17 cellular contexts compared by ENCODE assay signal in the genomic region with DNA sequence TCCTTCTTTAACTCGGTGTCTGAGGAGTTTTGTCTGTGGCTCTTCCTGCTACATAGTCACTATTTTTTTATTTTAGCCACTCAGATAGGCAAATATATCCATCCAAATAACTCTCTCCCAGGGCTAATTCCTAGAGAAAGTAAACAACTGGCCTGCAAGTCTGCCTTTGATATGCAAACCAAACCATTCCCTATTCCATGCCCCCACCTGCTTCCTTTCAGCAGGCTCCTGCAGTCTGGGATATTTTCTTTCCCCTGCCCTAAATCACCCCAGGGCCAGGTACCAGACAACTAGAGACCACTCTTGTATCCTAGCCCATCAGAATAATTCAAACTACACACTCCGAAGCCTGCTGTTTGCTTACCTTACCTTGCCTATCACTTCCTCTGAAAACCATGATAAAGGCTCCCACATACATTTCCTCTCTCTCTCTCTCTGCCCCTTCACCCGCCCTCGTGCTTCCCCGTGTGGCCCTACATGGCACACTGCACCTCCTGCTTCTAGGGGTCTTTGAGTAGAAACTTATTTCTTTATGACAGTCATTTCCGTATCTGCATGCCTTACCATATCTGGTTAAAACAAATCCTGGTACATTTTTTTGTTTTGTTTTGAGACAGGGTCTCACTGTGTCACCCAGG. TPM values are rescaled to one million over a fixed set of nuclear protein-coding genes. Genes with fewer than 3 reads are reported as not detected.
DNase-seq lines count a peak whose midpoint lies in the region; ATAC-seq and TF ChIP-seq lines count a peak whose summit lies in the region.
"Had no signal": no experiment of that assay in that cellular context is flagged by ENCODE, and none has a peak within 500 bp of the region (broad histone marks: within the 10 kb centered on the region; RNA-seq: fewer than 3 reads in every experiment).

No MANE protein-coding gene starts in this region.

- H3K9me3 Mint-ChIP-seq in activated CD8-positive, alpha-beta T cell treated with anti-CD3 and anti-CD28 coated beads, Interleukin-2, amount 10 ng/mL, durations not matched to agents 7 days and 5 days (ENCODE audit: insufficient read depth), result no peaks in the 10 kb centered on the region
- H3K9me3 Mint-ChIP-seq in activated CD8-positive, alpha-beta T cell treated with anti-CD3 and anti-CD28 coated beads for 36 hours, result no peaks in the 10 kb centered on the region
- no peaks in the 10 kb centered on the region for H3K9me3 Mint-ChIP-seq in central memory CD8-positive, alpha-beta T cell

- POLR2A ChIA-PET in activated CD8-positive, alpha-beta T cell treated with anti-CD3 and anti-CD28 coated beads, Interleukin-2, amount 10 ng/mL, durations not matched to agents 7 days and 5 days (lab: Charles Lee), result no interaction called here
- POLR2A ChIA-PET in activated CD8-positive, alpha-beta T cell treated with anti-CD3 and anti-CD28 coated beads for 36 hours (lab: Charles Lee), result no interaction called here

- ATAC-seq in activated CD8-positive, alpha-beta T cell treated with anti-CD3 and anti-CD28 coated beads, Interleukin-2, amount 10 ng/mL, durations not matched to agents 7 days and 5 days, result peak; percentile 44
- ATAC-seq in activated CD8-positive, alpha-beta T cell treated with anti-CD3 and anti-CD28 coated beads for 36 hours, result no peak
- ATAC-seq in central memory CD8-positive, alpha-beta T cell (replicated peaks; ENCODE audit: extremely low read depth, poor library complexity, severe bottlenecking), result peak; percentile 46
- ATAC-seq: HepG2, PC-3 had no signal

- peaks cover 20% of the 10 kb centered on the region for H3K27me3 Mint-ChIP-seq in activated CD8-positive, alpha-beta T cell treated with anti-CD3 and anti-CD28 coated beads, Interleukin-2, amount 10 ng/mL, durations not matched to agents 7 days and 5 days (ENCODE audit: low read depth)
- H3K27me3 Mint-ChIP-seq in activated CD8-positive, alpha-beta T cell treated with anti-CD3 and anti-CD28 coated beads for 36 hours, result no peaks in the 10 kb centered on the region
- H3K27me3 Mint-ChIP-seq in central memory CD8-positive, alpha-beta T cell, result peaks cover 22% of the 10 kb centered on the region

- peaks cover 14% of the 10 kb centered on the region for H3K4me1 Mint-ChIP-seq in activated CD8-positive, alpha-beta T cell treated with anti-CD3 and anti-CD28 coated beads, Interleukin-2, amount 10 ng/mL, durations not matched to agents 7 days and 5 days (ENCODE audit: low read depth)
- H3K4me1 Mint-ChIP-seq in activated CD8-positive, alpha-beta T cell treated with anti-CD3 and anti-CD28 coated beads for 36 hours (ENCODE audit: low read depth), result peaks cover 5% of the 10 kb centered on the region
- H3K4me1 Mint-ChIP-seq in central memory CD8-positive, alpha-beta T cell, result peaks cover 7% of the 10 kb centered on the region

- CTCF ChIA-PET in activated CD8-positive, alpha-beta T cell treated with anti-CD3 and anti-CD28 coated beads, Interleukin-2, amount 10 ng/mL, durations not matched to agents 7 days and 5 days (lab: Charles Lee), result no interaction called here
- CTCF ChIA-PET in activated CD8-positive, alpha-beta T cell treated with anti-CD3 and anti-CD28 coated beads for 36 hours (lab: Charles Lee), result no interaction called here

- no peak overlapping the region for H3K4me3 Mint-ChIP-seq in activated CD8-positive, alpha-beta T cell treated with anti-CD3 and anti-CD28 coated beads, Interleukin-2, amount 10 ng/mL, durations not matched to agents 7 days and 5 days
- no peak overlapping the region for H3K4me3 Mint-ChIP-seq in activated CD8-positive, alpha-beta T cell treated with anti-CD3 and anti-CD28 coated beads for 36 hours
- no peak overlapping the region for H3K4me3 Mint-ChIP-seq in central memory CD8-positive, alpha-beta T cell

- H3K27ac Mint-ChIP-seq in activated CD8-positive, alpha-beta T cell treated with anti-CD3 and anti-CD28 coated beads, Interleukin-2, amount 10 ng/mL, durations not matched to agents 7 days and 5 days, result no peak overlapping the region
- H3K27ac Mint-ChIP-seq in activated CD8-positive, alpha-beta T cell treated with anti-CD3 and anti-CD28 coated beads for 36 hours, result no peak overlapping the region
- H3K27ac Mint-ChIP-seq in central memory CD8-positive, alpha-beta T cell (ENCODE audit: low read depth), result no peak overlapping the region

- H3K36me3 Mint-ChIP-seq in activated CD8-positive, alpha-beta T cell treated with anti-CD3 and anti-CD28 coated beads, Interleukin-2, amount 10 ng/mL, durations not matched to agents 7 days and 5 days (ENCODE audit: low read depth), result no peaks in the 10 kb centered on the region
- H3K36me3 Mint-ChIP-seq in activated CD8-positive, alpha-beta T cell treated with anti-CD3 and anti-CD28 coated beads for 36 hours (ENCODE audit: low read depth), result no peaks in the 10 kb centered on the region
- peaks cover 1% of the 10 kb centered on the region for H3K36me3 Mint-ChIP-seq in central memory CD8-positive, alpha-beta T cell (ENCODE audit: insufficient read depth)

- intact Hi-C loops in activated CD8-positive, alpha-beta T cell treated with anti-CD3 and anti-CD28 coated beads for 36 hours (cut with micrococcal nuclease), result no loop called here

- TF ChIP-seq CTCF in activated CD8-positive, alpha-beta T cell treated with anti-CD3 and anti-CD28 coated beads for 36 hours (IDR thresholded peaks at IDR 0.05), result no peak

- no peak for DNase-seq in activated CD8-positive, alpha-beta T cell treated with anti-CD3 and anti-CD28 coated beads, Interleukin-2, amount 10 ng/mL, durations not matched to agents 7 days and 5 days
- DNase-seq in activated CD8-positive, alpha-beta T cell treated with anti-CD3 and anti-CD28 coated beads for 36 hours, result no peak
- peak; percentile 81 for DNase-seq in NCI-H526 treated with DMSO at 0.1 percent for 48 hours (lab: John Stamatoyannopoulos, UW)
- DNase-seq in central memory CD8-positive, alpha-beta T cell (ENCODE audit: low spot score in 2 of 2), result no peak
- no peak for DNase-seq in GM03348 (ENCODE audit: low spot score)
- no peak for DNase-seq in activated naive CD4-positive, alpha-beta T cell treated with Interleukin-2 at 50 U/mL for 16 hours
- no peak for DNase-seq in germinal center (ENCODE audit: low spot score)
- DNase-seq: DND-41, GDM1, NCI-H1092, NCI-H2081 treated with DMSO at 0.1 percent for 48 hours, NCI-H2227 treated with DMSO at 0.1 percent for 48 hours, NCI-H69, PC-3 had no signal

RNA-seq across cellular contexts. Expression of gene CD300H, which starts 8.3 kb away (rescaled TPM):
- total RNA-seq in activated CD8-positive, alpha-beta T cell treated with anti-CD3 and anti-CD28 coated beads, Interleukin-2, amount 10 ng/mL, durations not matched to agents 7 days and 5 days, result not detected
- total RNA-seq in activated CD8-positive, alpha-beta T cell treated with anti-CD3 and anti-CD28 coated beads for 36 hours, result not detected
- total RNA-seq: H1, HepG2, MCF 10A, PC-3 had no signal

RNA-seq across cellular contexts. Expression of gene CD300C, which starts 13.1 kb away (rescaled TPM):
- total RNA-seq in activated CD8-positive, alpha-beta T cell treated with anti-CD3 and anti-CD28 coated beads, Interleukin-2, amount 10 ng/mL, durations not matched to agents 7 days and 5 days, result under 1 TPM; 0.47 to 0.57 TPM
- total RNA-seq in activated CD8-positive, alpha-beta T cell treated with anti-CD3 and anti-CD28 coated beads for 36 hours, result not detected
- total RNA-seq: H1, HepG2, MCF 10A, PC-3 had no signal

RNA-seq across cellular contexts. Expression of gene CD300LB, which starts 27.7 kb away (rescaled TPM):
- total RNA-seq in activated CD8-positive, alpha-beta T cell treated with anti-CD3 and anti-CD28 coated beads, Interleukin-2, amount 10 ng/mL, durations not matched to agents 7 days and 5 days, result not detected
- total RNA-seq in activated CD8-positive, alpha-beta T cell treated with anti-CD3 and anti-CD28 coated beads for 36 hours, result not detected
- total RNA-seq: H1, HepG2, MCF 10A, PC-3 had no signal

RNA-seq across cellular contexts. Expression of gene CD300LD, which starts 33.1 kb away (rescaled TPM):
- not detected for total RNA-seq in activated CD8-positive, alpha-beta T cell treated with anti-CD3 and anti-CD28 coated beads, Interleukin-2, amount 10 ng/mL, durations not matched to agents 7 days and 5 days
- total RNA-seq in activated CD8-positive, alpha-beta T cell treated with anti-CD3 and anti-CD28 coated beads for 36 hours, result not detected
- total RNA-seq: H1, HepG2, MCF 10A, PC-3 had no signal
